Comparison of ENCODE assay signal across 1 cellular context in genomic region chr5:112160652-112161391, GRCh38.
TF ChIP-seq lines count a peak whose summit lies in the region.

No MANE protein-coding gene starts in this region.

TF ChIP-seq in HEK293, 187 proteins besides CTCF, POLR2A, EP300 and RAD21 (continued from another document and continues in another):
- TF ChIP-seq ATF2 (tag by site-specific recombination; IDR thresholded peaks at IDR 0.05; ENCODE audit: low read depth) (no peak; the same call in 1 of the 2 replicates), ZNF629 (tag by site-specific recombination; IDR thresholded peaks at IDR 0.05) (peak; percentile 77), ZNF121 (tag by site-specific recombination; IDR thresholded peaks at IDR 0.05) (peak; percentile 63), ZNF626 (tag by site-specific recombination; IDR thresholded peaks at IDR 0.05) (no peak; the same call in 1 of the 2 replicates), ZNF521 (tag by site-specific recombination; IDR thresholded peaks at IDR 0.05) (no peak), ZNF830 (tag by site-specific recombination; IDR thresholded peaks at IDR 0.05; ENCODE audit: low read depth) (no peak), ZNF571 (tag by site-specific recombination; IDR thresholded peaks at IDR 0.05) (no peak), ZNF518A (tag by site-specific recombination; conservative IDR thresholded peaks at IDR 0.05; ENCODE audit: low read depth) (peak; percentile 52; the same call in 1 of the 2 replicates), ZNF398 (tag by site-specific recombination; IDR thresholded peaks at IDR 0.05) (no peak), BCL11B (tag by site-specific recombination; IDR thresholded peaks at IDR 0.05; ENCODE audit: low read depth) (no peak), TRIM28 (IDR thresholded peaks at IDR 0.05; ENCODE audit: borderline replicate concordance, low read length) (no peak), HIC1 (tag by site-specific recombination; IDR thresholded peaks at IDR 0.05) (no peak), REPIN1 (tag by site-specific recombination; IDR thresholded peaks at IDR 0.05; ENCODE audit: low read depth) (peak; percentile 97), ZNF660 (tag by site-specific recombination; IDR thresholded peaks at IDR 0.05) (peak; percentile 99), ZNF133 (tag by site-specific recombination; IDR thresholded peaks at IDR 0.05) (no peak), ZNF148 (tag by site-specific recombination; IDR thresholded peaks at IDR 0.05; ENCODE audit: borderline replicate concordance) (no peak), ZNF610 (tag by site-specific recombination; IDR thresholded peaks at IDR 0.05; ENCODE audit: borderline replicate concordance) (peak; percentile 80), PRDM4 (tag by site-specific recombination; IDR thresholded peaks at IDR 0.05) (peak; percentile 36; the same call in 1 of the 2 replicates), ZNF2 (tag by site-specific recombination; IDR thresholded peaks at IDR 0.05) (peak; percentile 100), OSR2 (tag by site-specific recombination; IDR thresholded peaks at IDR 0.05) (peak; percentile 80), ZNF692 (tag by site-specific recombination; IDR thresholded peaks at IDR 0.05) (peak; percentile 93), PBX3 (CRISPR knock-in tag; IDR thresholded peaks at IDR 0.05) (peak; percentile 87; the same call in 1 of the 2 replicates), ZNF184 (tag by site-specific recombination; IDR thresholded peaks at IDR 0.05) (peak; percentile 85), ZNF558 (tag by site-specific recombination; IDR thresholded peaks at IDR 0.05) (no peak), ZXDB (tag by site-specific recombination; IDR thresholded peaks at IDR 0.05) (peak; percentile 92), PRDM10 (tag by site-specific recombination; IDR thresholded peaks at IDR 0.05) (peak; percentile 100), ZNF140 (tag by site-specific recombination; IDR thresholded peaks at IDR 0.05) (no peak), ZNF654 (tag by site-specific recombination; IDR thresholded peaks at IDR 0.05; ENCODE audit: low read depth) (peak; percentile 35)
